Comparison of ENCODE assay signal across 9 cellular contexts in genomic region chr11:96228472-96228871, GRCh38.
A peak's percentile ranks its signal among the peaks of the same experiment; 100 is the strongest.
DNase-seq lines count a peak whose midpoint lies in the region; ATAC-seq, FAIRE-seq and TF ChIP-seq lines count a peak whose summit lies in the region.
"Had no signal": no experiment of that assay in that cellular context is flagged by ENCODE, and none has a peak within 500 bp of the region (broad histone marks: within the 10 kb centered on the region; RNA-seq: fewer than 3 reads in every experiment).

No MANE protein-coding gene starts in this region.

- H3K27me3 ChIP-seq in astrocyte (ENCODE audit: insufficient read depth, low read length) (no peaks in the 10 kb centered on the region), keratinocyte (ENCODE audit: control insufficient read depth, extremely low read depth, insufficient read depth, low read length) (no peaks in the 10 kb centered on the region), stomach (no peaks in the 10 kb centered on the region)

- peaks cover 80% of the 10 kb centered on the region for H3K4me1 Mint-ChIP-seq in HFFc6 (ENCODE audit: low read depth)
- H3K4me1 Mint-ChIP-seq in astrocyte (ENCODE audit: low read depth, unreplicated experiment): peaks cover 43% of the 10 kb centered on the region

- no peaks in the 10 kb centered on the region for H3K27me3 Mint-ChIP-seq in HFFc6 (ENCODE audit: insufficient read depth)
- H3K27me3 Mint-ChIP-seq in astrocyte (ENCODE audit: low read depth, unreplicated experiment): no peaks in the 10 kb centered on the region

- ATAC-seq in GM19467 (IDR thresholded peaks at IDR 0.05; ENCODE audit: unreplicated experiment): no peak
- no peak for ATAC-seq in HG02981 (IDR thresholded peaks at IDR 0.05; ENCODE audit: unreplicated experiment)

- intact Hi-C loops in stomach (cut with DNase I; ENCODE audit: low total_unique reads): no loop called here

- H3K4me3 ChIP-seq in astrocyte (ENCODE audit: insufficient read depth, low read depth, low read length) (peak overlapping the region; percentile 6), keratinocyte (ENCODE audit: control insufficient read depth in 2 of 3, extremely low read depth in 1 of 3, insufficient read depth in 2 of 3, low read depth in 1 of 3, low read length in 3 of 3) (no peak overlapping the region), stomach (no peak overlapping the region)

- H2AFZ ChIP-seq in astrocyte (ENCODE audit: low read depth, low read length) (peak overlapping the region; percentile 7), keratinocyte (ENCODE audit: control insufficient read depth, low read length) (peak overlapping the region; percentile 78)

- no peaks in the 10 kb centered on the region for H4K20me1 ChIP-seq in astrocyte (ENCODE audit: insufficient read depth, low read length)
- no peaks in the 10 kb centered on the region for H4K20me1 ChIP-seq in keratinocyte (ENCODE audit: control insufficient read depth, extremely low read depth, insufficient read depth, low read length)

- TF ChIP-seq CTCF in HFFc6 (IDR thresholded peaks at IDR 0.05): no peak
- TF ChIP-seq CTCF in astrocyte (IDR thresholded peaks at IDR 0.05; ENCODE audit: insufficient read depth, low read depth, low read length): no peak
- TF ChIP-seq CTCF in keratinocyte (optimal IDR thresholded peaks at IDR 0.05 in 1 of 3, IDR thresholded peaks at IDR 0.05 in 1 of 3, conservative IDR thresholded peaks at IDR 0.05 in 1 of 3; ENCODE audit: extremely low read depth in 1 of 3, insufficient read depth in 2 of 3, low read length in 3 of 3): no peak
- TF ChIP-seq CTCF in stomach (IDR thresholded peaks at IDR 0.05): no peak

- peak overlapping the region; percentile 73 for H3K4me2 ChIP-seq in astrocyte (ENCODE audit: low read length)
- peak overlapping the region; percentile 33 for H3K4me2 ChIP-seq in keratinocyte (ENCODE audit: control insufficient read depth, extremely low read depth, insufficient read depth, low read depth, low read length)

- H3K4me3 Mint-ChIP-seq in HFFc6: peak overlapping the region; percentile 70
- H3K4me3 Mint-ChIP-seq in astrocyte (ENCODE audit: unreplicated experiment): peak overlapping the region; percentile 46

- H3K4me1 ChIP-seq in astrocyte (ENCODE audit: insufficient read depth, low read length) (peaks cover 25% of the 10 kb centered on the region), keratinocyte (ENCODE audit: control insufficient read depth, extremely low read depth, insufficient read depth, low read length) (peaks cover 39% of the 10 kb centered on the region), stomach (peaks cover 5 to 25% (median 15%) of the 10 kb centered on the region in 4 donors)

- TF ChIP-seq POLR2A in stomach (IDR thresholded peaks at IDR 0.05): no peak

- no peak for TF ChIP-seq EP300 in stomach (IDR thresholded peaks at IDR 0.05)

- peak overlapping the region; percentile 95 for H3K27ac Mint-ChIP-seq in HFFc6
- peak overlapping the region; percentile 91 for H3K27ac Mint-ChIP-seq in astrocyte (ENCODE audit: unreplicated experiment)

- dilution Hi-C loops in keratinocyte (cut with MboI; ENCODE audit: extremely low pct_ligation_motif_present, low sequenced_read_pairs): no loop called here

- 63 to 80% (median 70%) methylated on average over 4 of the region's 4 CpGs for WGBS in stomach, 5 donors

- H3K36me3 Mint-ChIP-seq in HFFc6 (ENCODE audit: low read depth): peaks cover 23% of the 10 kb centered on the region
- H3K36me3 Mint-ChIP-seq in astrocyte (ENCODE audit: low read depth, unreplicated experiment): peaks cover 5% of the 10 kb centered on the region

- no peaks in the 10 kb centered on the region for H3K9me3 Mint-ChIP-seq in HFFc6
- no peaks in the 10 kb centered on the region for H3K9me3 Mint-ChIP-seq in astrocyte (ENCODE audit: unreplicated experiment)

- peak; percentile 99 for FAIRE-seq in astrocyte (lab: Jason Lieb, UNC)
- FAIRE-seq in keratinocyte (lab: Jason Lieb, UNC): peak; percentile 82

- H3K9me3 ChIP-seq in astrocyte (ENCODE audit: insufficient read depth, low read depth, low read length): no peaks in the 10 kb centered on the region
- H3K9me3 ChIP-seq in keratinocyte (ENCODE audit: control insufficient read depth, low read depth, low read length): no peaks in the 10 kb centered on the region
- H3K9me3 ChIP-seq in stomach: no peaks in the 10 kb centered on the region

- H3K36me3 ChIP-seq in astrocyte (ENCODE audit: insufficient read depth, low read length) (no peaks in the 10 kb centered on the region), keratinocyte (ENCODE audit: control insufficient read depth in 2 of 2, extremely low read depth in 1 of 2, insufficient read depth in 2 of 2, low read length in 2 of 2) (no peaks in the 10 kb centered on the region), stomach (no peaks in the 10 kb centered on the region)

- peak overlapping the region; percentile 71 for H3K9ac ChIP-seq in astrocyte (ENCODE audit: low read length)
- peak overlapping the region; percentile 34 for H3K9ac ChIP-seq in keratinocyte (ENCODE audit: control insufficient read depth, extremely low read depth, insufficient read depth, low read length)

- H3K9me1 ChIP-seq in keratinocyte (ENCODE audit: control insufficient read depth, extremely low read depth, insufficient read depth, low read length): no peaks in the 10 kb centered on the region

- H3K79me2 ChIP-seq in astrocyte (ENCODE audit: insufficient read depth, low read length) (peaks cover 70% of the 10 kb centered on the region), keratinocyte (ENCODE audit: control insufficient read depth, insufficient read depth, low read length) (no peaks in the 10 kb centered on the region)

- H3K27ac ChIP-seq in astrocyte (ENCODE audit: low read depth, low read length) (peak overlapping the region; percentile 95), keratinocyte (ENCODE audit: control insufficient read depth, insufficient read depth, low read length) (peak overlapping the region; percentile 65), stomach (peak overlapping the region; percentile 7 to 69 (median 47))

- DNase-seq in HFFc6 (peak; percentile 80), astrocyte (ENCODE audit: low read depth) (peak; percentile 95), keratinocyte (ENCODE audit: low read depth, low spot score) (peak; percentile 69), stomach (peak; percentile 43), NCI-H69 (lab: John Stamatoyannopoulos, UW) (no peak), HuH-7 (ENCODE audit: low spot score) (no peak)
- DNase-seq: activated CD4-positive, CD25-positive, alpha-beta regulatory T cell treated with anti-CD3 and anti-CD28 coated beads, Interleukin-2, amount 50 U/mL, for 72 hours had no signal

Comparison
In these comparisons a context has a peak if more than half of its experiments do, and no peak if none do; other contexts are left out.
1. DNase-seq: peak in HFFc6 (single experiment), astrocyte (single experiment), keratinocyte (single experiment) and stomach (single experiment); none in NCI-H69 (single experiment) and HuH-7 (single experiment).
2. Peak in every context shown above with its lines, with median percentiles within 50 percentile points of each other: H3K27ac ChIP-seq.